In the genomic region with DNA sequence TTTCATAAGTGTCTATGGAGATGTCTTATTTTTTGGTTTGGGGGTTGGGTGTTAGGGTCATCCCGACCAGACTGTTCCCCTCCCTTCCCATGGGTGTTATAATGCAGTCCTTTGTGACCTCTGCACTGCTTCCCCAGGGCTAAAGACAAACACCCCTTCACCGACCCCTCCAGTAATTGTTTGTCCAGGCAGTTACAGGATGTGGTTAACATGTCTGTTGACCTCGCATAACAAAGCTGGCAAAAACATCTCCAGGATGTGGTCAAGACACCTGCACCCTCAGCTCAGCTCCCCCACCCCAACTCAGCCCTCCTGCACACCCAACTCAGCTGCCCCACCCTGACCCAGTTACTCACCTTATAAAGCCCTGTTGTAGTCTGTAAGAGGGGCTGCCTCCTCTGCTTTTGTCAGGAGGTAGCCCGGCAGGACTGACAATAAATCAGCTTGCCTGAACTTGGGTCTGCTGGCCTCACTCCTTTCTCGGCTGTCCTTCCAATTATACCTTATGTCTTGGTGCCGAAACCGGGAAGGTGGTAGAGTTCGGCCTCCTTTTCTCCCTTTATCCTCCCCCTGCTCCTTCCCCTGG, we compare ENCODE assay signal across 8 cellular contexts.
A peak's percentile ranks its signal among the peaks of the same experiment; 100 is the strongest.
DNase-seq lines count a peak whose midpoint lies in the region; ATAC-seq and TF ChIP-seq lines count a peak whose summit lies in the region.
"Had no signal": no experiment of that assay in that cellular context is flagged by ENCODE, and none has a peak within 500 bp of the region (broad histone marks: within the 10 kb centered on the region; RNA-seq: fewer than 3 reads in every experiment).

No MANE protein-coding gene starts in this region.

- H4K20me1 ChIP-seq in PC-9 (ENCODE audit: insufficient read depth) = no peaks in the 10 kb centered on the region

- peak; percentile 98 for ATAC-seq in GM18907 (IDR thresholded peaks at IDR 0.05; ENCODE audit: unreplicated experiment)
- ATAC-seq in HG02763 (IDR thresholded peaks at IDR 0.05; ENCODE audit: unreplicated experiment) = peak; percentile 97
- peak; percentile 76 for ATAC-seq in mucosa of descending colon
- ATAC-seq: Panc1 had no signal

- no peak overlapping the region for H3K27ac ChIP-seq in PC-9
- no peak overlapping the region for H3K27ac ChIP-seq in coronary artery
- no peak overlapping the region for H3K27ac ChIP-seq in uterus
- no peak overlapping the region for H3K27ac ChIP-seq in testis

- H3K9me2 ChIP-seq in PC-9 (ENCODE audit: insufficient read depth) = no peaks in the 10 kb centered on the region

- H3K4me3 ChIP-seq in PC-9 (no peak overlapping the region), mucosa of descending colon (no peak overlapping the region), coronary artery (no peak overlapping the region), uterus (no peak overlapping the region), testis (no peak overlapping the region)

- WGBS in testis, 2 donors = 33 to 51% methylated on average over 8 of the region's 8 CpGs

- H3K27me3 ChIP-seq in PC-9 (ENCODE audit: insufficient read depth, low read depth) = no peaks in the 10 kb centered on the region
- H3K27me3 ChIP-seq in uterus = no peaks in the 10 kb centered on the region
- H3K27me3 ChIP-seq in testis = no peaks in the 10 kb centered on the region

- POLR2A ChIA-PET in PC-9 (lab: Charles Lee; ENCODE audit: unreplicated experiment) = interaction anchor here (0.6 kb wide), 1 partner anchor 575 kb away, joined by 7 read pairs; no protein-coding TSS in a partner anchor

- H3K9me3 ChIP-seq in PC-9 (ENCODE audit: insufficient read depth, low read depth) = peaks cover 3% of the 10 kb centered on the region; the same call in 1 of the 2 replicates
- H3K9me3 ChIP-seq in mucosa of descending colon = no peaks in the 10 kb centered on the region
- no peaks in the 10 kb centered on the region for H3K9me3 ChIP-seq in uterus
- H3K9me3 ChIP-seq in testis = no peaks in the 10 kb centered on the region

- no peaks in the 10 kb centered on the region for H3K36me3 ChIP-seq in PC-9 (ENCODE audit: low read depth)
- H3K36me3 ChIP-seq in mucosa of descending colon (ENCODE audit: low read depth) = no peaks in the 10 kb centered on the region
- H3K36me3 ChIP-seq in uterus = no peaks in the 10 kb centered on the region
- no peaks in the 10 kb centered on the region for H3K36me3 ChIP-seq in testis (ENCODE audit: low read depth, missing control alignments)

- peak overlapping the region; percentile 42; the same call in 1 of the 2 replicates for H3K4me2 ChIP-seq in PC-9

- no peaks in the 10 kb centered on the region for H3K79me2 ChIP-seq in PC-9 (ENCODE audit: low read depth)

- DNase-seq in PC-9 (peak; percentile 1 to 38), mucosa of descending colon (peak in 2 of 3 donors; percentile 12 to 67), coronary artery (ENCODE audit: low spot score) (no peak), uterus (no peak), testis (no peak)

- intact Hi-C loops in PC-9 (cut with micrococcal nuclease; ENCODE audit: unreplicated experiment) (no loop called here), mucosa of descending colon (cut with DNase I, micrococcal nuclease) (no loop called here), uterus (cut with DNase I; ENCODE audit: low total_unique reads) (no loop called here), testis (cut with DNase I; ENCODE audit: low total_unique reads) (no loop called here)

- BruUV-seq in PC-9 (replicated peaks; lab: Mats Ljungman, UMichigan) = no TSS peak

- TF ChIP-seq CTCF in PC-9 (conservative IDR thresholded peaks at IDR 0.05) (no peak), mucosa of descending colon (IDR thresholded peaks at IDR 0.05) (no peak), coronary artery (IDR thresholded peaks at IDR 0.05) (no peak), uterus (IDR thresholded peaks at IDR 0.05) (no peak), testis (IDR thresholded peaks at IDR 0.05) (no peak)

- H2AFZ ChIP-seq in PC-9 = 0 out of 2 replicates have a peak overlapping the region, but pooled peaks have one; percentile 48

- CTCF ChIA-PET in PC-9 (lab: Charles Lee) = no interaction called here

- H3K4me1 ChIP-seq in PC-9 (replicated peaks; ENCODE audit: insufficient read depth) = peaks cover 12% of the 10 kb centered on the region
- no peaks in the 10 kb centered on the region for H3K4me1 ChIP-seq in mucosa of descending colon (ENCODE audit: low read depth)
- H3K4me1 ChIP-seq in uterus = no peaks in the 10 kb centered on the region
- no peaks in the 10 kb centered on the region for H3K4me1 ChIP-seq in testis

- no peaks in the 10 kb centered on the region for H3F3A ChIP-seq in PC-9 (ENCODE audit: insufficient read depth, low read depth)

- TF ChIP-seq POLR2A in uterus (IDR thresholded peaks at IDR 0.05) (no peak), testis (IDR thresholded peaks at IDR 0.05) (no peak)

Comparison
In these comparisons a context has a peak if more than half of its experiments do, and no peak if none do; other contexts are left out.
1. DNase-seq: peak in PC-9 (2 of 2) and mucosa of descending colon (2 of 3); none in coronary artery (single experiment), uterus (0 of 2) and testis (single experiment).
2. Peak in every context shown above with its lines, with median percentiles within 50 percentile points of each other: ATAC-seq.